11 cellular contexts compared by ENCODE assay signal in genomic region chr1:204479387-204480136, GRCh38. TPM values are rescaled to one million over a fixed set of nuclear protein-coding genes. Genes with fewer than 3 reads are reported as not detected.
A peak's percentile ranks its signal among the peaks of the same experiment; 100 is the strongest.
DNase-seq lines count a peak whose midpoint lies in the region; ATAC-seq and TF ChIP-seq lines count a peak whose summit lies in the region.
"Had no signal": no experiment of that assay in that cellular context is flagged by ENCODE, and none has a peak within 500 bp of the region (broad histone marks: within the 10 kb centered on the region; RNA-seq: fewer than 3 reads in every experiment).

No MANE protein-coding gene starts in this region.

- H3K4me3 ChIP-seq in body of pancreas: no peak overlapping the region
- H3K4me3 ChIP-seq in mucosa of rectum (ENCODE audit: low read length in 2 of 2): peak overlapping the region in 1 of 2 donors; percentile 14
- H3K4me3 ChIP-seq in transverse colon: no peak overlapping the region

- H3K36me3 ChIP-seq in body of pancreas (replicated peaks in 1 of 2; ENCODE audit: insufficient read depth in 1 of 2, low read depth in 2 of 2) (no peaks in the 10 kb centered on the region), mucosa of rectum (ENCODE audit: control insufficient read depth in 2 of 2, insufficient read depth in 2 of 2, low read length in 2 of 2) (peaks cover 0 to 6% of the 10 kb centered on the region in 2 donors), transverse colon (no peaks in the 10 kb centered on the region)

- H3K9me3 Mint-ChIP-seq in activated CD8-positive, alpha-beta T cell treated with anti-CD3 and anti-CD28 coated beads, Interleukin-2, amount 10 ng/mL, durations not matched to agents 7 days and 5 days (ENCODE audit: insufficient read depth): no peaks in the 10 kb centered on the region
- H3K9me3 Mint-ChIP-seq in activated CD8-positive, alpha-beta T cell treated with anti-CD3 and anti-CD28 coated beads for 36 hours: no peaks in the 10 kb centered on the region
- H3K9me3 Mint-ChIP-seq in activated naive CD4-positive, alpha-beta T cell treated with anti-CD3 and anti-CD28 coated beads, Interleukin-2, amount 10 ng/mL, durations not matched to agents 7 days and 5 days: no peaks in the 10 kb centered on the region

- ATAC-seq in activated CD8-positive, alpha-beta T cell treated with anti-CD3 and anti-CD28 coated beads, Interleukin-2, amount 10 ng/mL, durations not matched to agents 7 days and 5 days: no peak
- no peak for ATAC-seq in activated CD8-positive, alpha-beta T cell treated with anti-CD3 and anti-CD28 coated beads for 36 hours
- peak; percentile 51 for ATAC-seq in body of pancreas

- peaks cover 36% of the 10 kb centered on the region for H3K4me1 Mint-ChIP-seq in activated CD8-positive, alpha-beta T cell treated with anti-CD3 and anti-CD28 coated beads, Interleukin-2, amount 10 ng/mL, durations not matched to agents 7 days and 5 days (ENCODE audit: low read depth)
- peaks cover 51% of the 10 kb centered on the region for H3K4me1 Mint-ChIP-seq in activated CD8-positive, alpha-beta T cell treated with anti-CD3 and anti-CD28 coated beads for 36 hours (ENCODE audit: low read depth)
- peaks cover 39% of the 10 kb centered on the region for H3K4me1 Mint-ChIP-seq in activated naive CD4-positive, alpha-beta T cell treated with anti-CD3 and anti-CD28 coated beads, Interleukin-2, amount 10 ng/mL, durations not matched to agents 7 days and 5 days

- intact Hi-C loops in activated CD8-positive, alpha-beta T cell treated with anti-CD3 and anti-CD28 coated beads for 36 hours (cut with micrococcal nuclease): no loop called here
- intact Hi-C loops in body of pancreas (cut with DNase I): no loop called here
- intact Hi-C loops in transverse colon (cut with DNase I; ENCODE audit: low total_unique reads): no loop called here

- TF ChIP-seq POLR2A in body of pancreas (IDR thresholded peaks at IDR 0.05) (no peak), transverse colon (IDR thresholded peaks at IDR 0.05) (no peak)

- no peak for TF ChIP-seq CTCF in activated CD8-positive, alpha-beta T cell treated with anti-CD3 and anti-CD28 coated beads for 36 hours (IDR thresholded peaks at IDR 0.05)
- TF ChIP-seq CTCF in body of pancreas (IDR thresholded peaks at IDR 0.05) (no peak), transverse colon (IDR thresholded peaks at IDR 0.05) (no peak)

- H3K4me1 ChIP-seq in body of pancreas: peaks cover 68% of the 10 kb centered on the region
- H3K4me1 ChIP-seq in mucosa of rectum (ENCODE audit: control insufficient read depth in 2 of 2, insufficient read depth in 2 of 2, low read length in 2 of 2): peaks cover 52 to 53% of the 10 kb centered on the region in 2 donors
- H3K4me1 ChIP-seq in transverse colon: peaks cover 52 to 74% (median 62%) of the 10 kb centered on the region in 4 donors

- peak overlapping the region; percentile 37 for H3K27ac Mint-ChIP-seq in activated CD8-positive, alpha-beta T cell treated with anti-CD3 and anti-CD28 coated beads, Interleukin-2, amount 10 ng/mL, durations not matched to agents 7 days and 5 days
- H3K27ac Mint-ChIP-seq in activated CD8-positive, alpha-beta T cell treated with anti-CD3 and anti-CD28 coated beads for 36 hours: no peak overlapping the region
- no peak overlapping the region for H3K27ac Mint-ChIP-seq in activated naive CD4-positive, alpha-beta T cell treated with anti-CD3 and anti-CD28 coated beads, Interleukin-2, amount 10 ng/mL, durations not matched to agents 7 days and 5 days

- H3K27me3 Mint-ChIP-seq in activated CD8-positive, alpha-beta T cell treated with anti-CD3 and anti-CD28 coated beads, Interleukin-2, amount 10 ng/mL, durations not matched to agents 7 days and 5 days (ENCODE audit: low read depth): no peaks in the 10 kb centered on the region
- no peaks in the 10 kb centered on the region for H3K27me3 Mint-ChIP-seq in activated CD8-positive, alpha-beta T cell treated with anti-CD3 and anti-CD28 coated beads for 36 hours
- H3K27me3 Mint-ChIP-seq in activated naive CD4-positive, alpha-beta T cell treated with anti-CD3 and anti-CD28 coated beads, Interleukin-2, amount 10 ng/mL, durations not matched to agents 7 days and 5 days: no peaks in the 10 kb centered on the region

- no peaks in the 10 kb centered on the region for H3K36me3 Mint-ChIP-seq in activated CD8-positive, alpha-beta T cell treated with anti-CD3 and anti-CD28 coated beads, Interleukin-2, amount 10 ng/mL, durations not matched to agents 7 days and 5 days (ENCODE audit: low read depth)
- H3K36me3 Mint-ChIP-seq in activated CD8-positive, alpha-beta T cell treated with anti-CD3 and anti-CD28 coated beads for 36 hours (ENCODE audit: low read depth): no peaks in the 10 kb centered on the region
- H3K36me3 Mint-ChIP-seq in activated naive CD4-positive, alpha-beta T cell treated with anti-CD3 and anti-CD28 coated beads, Interleukin-2, amount 10 ng/mL, durations not matched to agents 7 days and 5 days: no peaks in the 10 kb centered on the region

- POLR2A ChIA-PET in activated CD8-positive, alpha-beta T cell treated with anti-CD3 and anti-CD28 coated beads, Interleukin-2, amount 10 ng/mL, durations not matched to agents 7 days and 5 days (lab: Charles Lee): interaction anchor here (2.8 kb wide), 1 partner anchor 14 kb away, joined by 18 read pairs; the partner anchor contains the start of gene PIK3C2B
- POLR2A ChIA-PET in activated CD8-positive, alpha-beta T cell treated with anti-CD3 and anti-CD28 coated beads for 36 hours (lab: Charles Lee): interaction anchor here (1.1 to 2.6 kb wide), 3 partner anchors 10 to 26 kb away, joined by 3 to 21 read pairs (median 3); partner anchors contain the start of gene PIK3C2B

- no peaks in the 10 kb centered on the region for H3K9me3 ChIP-seq in body of pancreas
- H3K9me3 ChIP-seq in mucosa of rectum (ENCODE audit: control insufficient read depth in 2 of 2, low read length in 2 of 2): no peaks in the 10 kb centered on the region
- no peaks in the 10 kb centered on the region for H3K9me3 ChIP-seq in transverse colon

- no peak overlapping the region for H3K4me3 Mint-ChIP-seq in activated CD8-positive, alpha-beta T cell treated with anti-CD3 and anti-CD28 coated beads, Interleukin-2, amount 10 ng/mL, durations not matched to agents 7 days and 5 days
- no peak overlapping the region for H3K4me3 Mint-ChIP-seq in activated CD8-positive, alpha-beta T cell treated with anti-CD3 and anti-CD28 coated beads for 36 hours
- no peak overlapping the region for H3K4me3 Mint-ChIP-seq in activated naive CD4-positive, alpha-beta T cell treated with anti-CD3 and anti-CD28 coated beads, Interleukin-2, amount 10 ng/mL, durations not matched to agents 7 days and 5 days

- no peak for DNase-seq in activated CD8-positive, alpha-beta T cell treated with anti-CD3 and anti-CD28 coated beads, Interleukin-2, amount 10 ng/mL, durations not matched to agents 7 days and 5 days
- DNase-seq in activated CD8-positive, alpha-beta T cell treated with anti-CD3 and anti-CD28 coated beads for 36 hours: no peak
- DNase-seq in body of pancreas: peak in 3 of 4 donors; percentile 47 to 48 (median 47)
- peak; percentile 74 for DNase-seq in transverse colon
- DNase-seq in activated naive CD4-positive, alpha-beta T cell treated with anti-CD3 and anti-CD28 coated beads, Interleukin-2, amount 10 ng/mL, durations not matched to agents 7 days and 5 days: no peak
- DNase-seq in midbrain (lab: John Stamatoyannopoulos, UW): no peak
- DNase-seq in NCI-H187 (lab: John Stamatoyannopoulos, UW): no peak
- DNase-seq: ACHN; central memory CD4-positive, alpha-beta T cell; NCI-H82 had no signal

- CTCF ChIA-PET in activated CD8-positive, alpha-beta T cell treated with anti-CD3 and anti-CD28 coated beads, Interleukin-2, amount 10 ng/mL, durations not matched to agents 7 days and 5 days (lab: Charles Lee): interaction anchor here (0.6 to 5.6 kb wide), 9 partner anchors 13 to 86 kb away, joined by 3 to 39 read pairs (median 4); partner anchors contain the start of gene PIK3C2B
- CTCF ChIA-PET in activated CD8-positive, alpha-beta T cell treated with anti-CD3 and anti-CD28 coated beads for 36 hours (lab: Charles Lee): interaction anchor here (1.1 to 3.8 kb wide), 13 partner anchors 9 to 81 kb away, joined by 3 to 29 read pairs (median 6); partner anchors contain the start of gene PIK3C2B
- CTCF ChIA-PET in activated naive CD4-positive, alpha-beta T cell treated with anti-CD3 and anti-CD28 coated beads, Interleukin-2, amount 10 ng/mL, durations not matched to agents 7 days and 5 days (lab: Charles Lee): interaction anchor here (0.7 to 4.0 kb wide), 6 partner anchors 13 to 48 kb away, joined by 4 to 17 read pairs (median 8); partner anchors contain the start of gene PIK3C2B

- 61 to 73% methylated on average over 11 to 13 of the region's 13 CpGs for WGBS in body of pancreas, 2 donors
- WGBS in transverse colon (ENCODE audit: low coverage in 1 of 2), 2 donors: 63% methylated on average over 11 of the region's 13 CpGs; no CpG with 5 or more reads in 1 of the 2 donors

- no peaks in the 10 kb centered on the region for H3K27me3 ChIP-seq in body of pancreas
- no peaks in the 10 kb centered on the region for H3K27me3 ChIP-seq in mucosa of rectum (ENCODE audit: control insufficient read depth in 2 of 2, insufficient read depth in 2 of 2, low read length in 2 of 2)
- H3K27me3 ChIP-seq in transverse colon: no peaks in the 10 kb centered on the region

- peak overlapping the region in 2 of 4 donors; percentile 44 to 48 for H3K27ac ChIP-seq in body of pancreas
- H3K27ac ChIP-seq in mucosa of rectum (ENCODE audit: low read depth in 2 of 2, low read length in 2 of 2): peak overlapping the region; percentile 64 to 66
- H3K27ac ChIP-seq in transverse colon: peak overlapping the region; percentile 51 to 76 (median 70)

- H3K9ac ChIP-seq in mucosa of rectum (ENCODE audit: low read depth in 1 of 2, low read length in 2 of 2): peak overlapping the region; percentile 10 to 42

- in situ Hi-C loops in transverse colon (cut with MboI; ENCODE audit: low pct_ligation_motif_present in 1 of 4, low pct_unique_long_range_greater_than_20kb in 1 of 4, low sequenced_read_pairs in 3 of 4): no loop called here

- no peak for TF ChIP-seq EP300 in transverse colon (IDR thresholded peaks at IDR 0.05; ENCODE audit: low read depth)

RNA-seq across cellular contexts. Expression of gene PIK3C2B, which starts 15.0 kb away (rescaled TPM):
- total RNA-seq in activated CD8-positive, alpha-beta T cell treated with anti-CD3 and anti-CD28 coated beads, Interleukin-2, amount 10 ng/mL, durations not matched to agents 7 days and 5 days: 10 to 100 TPM; 26.2 to 28.4 TPM
- 10 to 100 TPM; 26.6 to 28.9 TPM for total RNA-seq in activated CD8-positive, alpha-beta T cell treated with anti-CD3 and anti-CD28 coated beads for 36 hours
- 10 to 100 TPM; 11.4 to 18.1 TPM for total RNA-seq in body of pancreas
- 100 to 1,000 TPM in 2 of 4 donors, 10 to 100 TPM in 2; 61.9 to 181 (median 88.8) TPM for total RNA-seq in transverse colon

RNA-seq across cellular contexts. Expression of gene MDM4, which starts 36.6 kb away (rescaled TPM):
- 10 to 100 TPM; 72.2 to 72.4 TPM for total RNA-seq in activated CD8-positive, alpha-beta T cell treated with anti-CD3 and anti-CD28 coated beads, Interleukin-2, amount 10 ng/mL, durations not matched to agents 7 days and 5 days
- 10 to 100 TPM; 89.6 to 94.8 TPM for total RNA-seq in activated CD8-positive, alpha-beta T cell treated with anti-CD3 and anti-CD28 coated beads for 36 hours
- 100 to 1,000 TPM in 1 of 2 donors, 10 to 100 TPM in 1; 72.9 to 125 TPM for total RNA-seq in body of pancreas
- total RNA-seq in transverse colon: 100 to 1,000 TPM in 2 of 4 donors, 10 to 100 TPM in 2; 64.3 to 140 (median 109) TPM

Comparison
In these comparisons a context has a peak if more than half of its experiments do, and no peak if none do; other contexts are left out.
1. DNase-seq: peak in body of pancreas (3 of 4) and transverse colon (single experiment); none in activated CD8-positive, alpha-beta T cell treated with anti-CD3 and anti-CD28 coated beads, Interleukin-2, amount 10 ng/mL, durations not matched to agents 7 days and 5 days (single experiment), activated CD8-positive, alpha-beta T cell treated with anti-CD3 and anti-CD28 coated beads for 36 hours (single experiment), activated naive CD4-positive, alpha-beta T cell treated with anti-CD3 and anti-CD28 coated beads, Interleukin-2, amount 10 ng/mL, durations not matched to agents 7 days and 5 days (single experiment), midbrain (single experiment) and NCI-H187 (0 of 2).